In genomic region chr10:71975891-71976725, GRCh38 we compare ENCODE assay signal across 1 cellular context.
A peak's percentile ranks its signal among the peaks of the same experiment; 100 is the strongest.
TF ChIP-seq lines count a peak whose summit lies in the region.

No MANE protein-coding gene starts in this region.

TF ChIP-seq in HepG2, 621 proteins besides CTCF, POLR2A, EP300 and RAD21 (continued from another document):
- no peak for TF ChIP-seq AFF4 (CRISPR knock-in tag; IDR thresholded peaks at IDR 0.05)
- TF ChIP-seq ZXDC (CRISPR knock-in tag; IDR thresholded peaks at IDR 0.05), result no peak
- no peak for TF ChIP-seq ZNF207 (IDR thresholded peaks at IDR 0.05; ENCODE audit: borderline replicate concordance)
- no peak for TF ChIP-seq HOXA3 (CRISPR knock-in tag; IDR thresholded peaks at IDR 0.05)
- TF ChIP-seq, protein P1, sequence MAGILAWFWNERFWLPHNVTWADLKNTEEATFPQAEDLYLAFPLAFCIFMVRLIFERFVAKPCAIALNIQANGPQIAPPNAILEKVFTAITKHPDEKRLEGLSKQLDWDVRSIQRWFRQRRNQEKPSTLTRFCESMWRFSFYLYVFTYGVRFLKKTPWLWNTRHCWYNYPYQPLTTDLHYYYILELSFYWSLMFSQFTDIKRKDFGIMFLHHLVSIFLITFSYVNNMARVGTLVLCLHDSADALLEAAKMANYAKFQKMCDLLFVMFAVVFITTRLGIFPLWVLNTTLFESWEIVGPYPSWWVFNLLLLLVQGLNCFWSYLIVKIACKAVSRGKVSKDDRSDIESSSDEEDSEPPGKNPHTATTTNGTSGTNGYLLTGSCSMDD (CRISPR knock-in tag; IDR thresholded peaks at IDR 0.05), result no peak
- TF ChIP-seq, protein P2, sequence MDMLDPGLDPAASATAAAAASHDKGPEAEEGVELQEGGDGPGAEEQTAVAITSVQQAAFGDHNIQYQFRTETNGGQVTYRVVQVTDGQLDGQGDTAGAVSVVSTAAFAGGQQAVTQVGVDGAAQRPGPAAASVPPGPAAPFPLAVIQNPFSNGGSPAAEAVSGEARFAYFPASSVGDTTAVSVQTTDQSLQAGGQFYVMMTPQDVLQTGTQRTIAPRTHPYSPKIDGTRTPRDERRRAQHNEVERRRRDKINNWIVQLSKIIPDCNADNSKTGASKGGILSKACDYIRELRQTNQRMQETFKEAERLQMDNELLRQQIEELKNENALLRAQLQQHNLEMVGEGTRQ (IDR thresholded peaks at IDR 0.05; ENCODE audit: low read depth, low read length), result no peak
- TF ChIP-seq, protein P2 (CRISPR knock-in tag; IDR thresholded peaks at IDR 0.05; ENCODE audit: borderline replicate concordance), result no peak
- TF ChIP-seq ZNF775 (CRISPR knock-in tag; IDR thresholded peaks at IDR 0.05; ENCODE audit: borderline replicate concordance), result no peak
- no peak for TF ChIP-seq ISX (CRISPR knock-in tag; conservative IDR thresholded peaks at IDR 0.05)
- no peak for TF ChIP-seq TARDBP (CRISPR knock-in tag; IDR thresholded peaks at IDR 0.05)
- TF ChIP-seq ZNF512 (CRISPR knock-in tag; IDR thresholded peaks at IDR 0.05), result no peak
- TF ChIP-seq, protein P3, sequence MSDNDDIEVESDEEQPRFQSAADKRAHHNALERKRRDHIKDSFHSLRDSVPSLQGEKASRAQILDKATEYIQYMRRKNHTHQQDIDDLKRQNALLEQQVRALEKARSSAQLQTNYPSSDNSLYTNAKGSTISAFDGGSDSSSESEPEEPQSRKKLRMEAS (IDR thresholded peaks at IDR 0.05), result peak; percentile 27; the same call in 1 of the 2 replicates
- peak; percentile 11; the same call in 1 of the 2 replicates for TF ChIP-seq IRF2 (CRISPR knock-in tag; IDR thresholded peaks at IDR 0.05)
- TF ChIP-seq ZNF605 (CRISPR knock-in tag; IDR thresholded peaks at IDR 0.05), result peak; percentile 57; the same call in 1 of the 2 replicates
- TF ChIP-seq POGK (CRISPR knock-in tag; conservative IDR thresholded peaks at IDR 0.05), result no peak
- TF ChIP-seq, protein P4, sequence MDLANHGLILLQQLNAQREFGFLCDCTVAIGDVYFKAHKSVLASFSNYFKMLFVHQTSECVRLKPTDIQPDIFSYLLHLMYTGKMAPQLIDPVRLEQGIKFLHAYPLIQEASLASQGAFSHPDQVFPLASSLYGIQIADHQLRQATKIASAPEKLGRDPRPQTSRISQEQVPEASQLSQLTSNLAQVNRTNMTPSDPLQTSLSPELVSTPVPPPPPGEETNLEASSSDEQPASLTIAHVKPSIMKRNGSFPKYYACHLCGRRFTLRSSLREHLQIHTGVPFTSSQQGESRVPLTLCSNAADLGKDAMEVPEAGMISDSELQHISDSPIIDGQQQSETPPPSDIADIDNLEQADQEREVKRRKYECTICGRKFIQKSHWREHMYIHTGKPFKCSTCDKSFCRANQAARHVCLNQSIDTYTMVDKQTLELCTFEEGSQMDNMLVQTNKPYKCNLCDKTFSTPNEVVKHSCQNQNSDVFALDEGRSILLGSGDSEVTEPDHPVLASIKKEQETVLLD (CRISPR knock-in tag; IDR thresholded peaks at IDR 0.05; ENCODE audit: low read depth), result no peak
- no peak for TF ChIP-seq ZNF614 (CRISPR knock-in tag; IDR thresholded peaks at IDR 0.05; ENCODE audit: borderline replicate concordance)
- TF ChIP-seq RNF2 (conservative IDR thresholded peaks at IDR 0.05; ENCODE audit: low read depth), result no peak
- TF ChIP-seq GRHL1 (CRISPR knock-in tag; conservative IDR thresholded peaks at IDR 0.05), result no peak
- no peak for TF ChIP-seq ZFP36 (IDR thresholded peaks at IDR 0.05; ENCODE audit: borderline replicate concordance, low read depth, low read length, partially characterized antibody)
- no peak for TF ChIP-seq NFRKB (IDR thresholded peaks at IDR 0.05)
- no peak for TF ChIP-seq IRX3 (CRISPR knock-in tag; IDR thresholded peaks at IDR 0.05; ENCODE audit: borderline replicate concordance, low read depth)
- no peak for TF ChIP-seq NCOA5 (CRISPR knock-in tag; IDR thresholded peaks at IDR 0.05)
- TF ChIP-seq ZMAT3 (CRISPR knock-in tag; conservative IDR thresholded peaks at IDR 0.05), result no peak
- no peak for TF ChIP-seq SCMH1 (CRISPR knock-in tag; IDR thresholded peaks at IDR 0.05; ENCODE audit: borderline replicate concordance)
- TF ChIP-seq JUND (CRISPR knock-in tag; IDR thresholded peaks at IDR 0.05), result peak; percentile 80
- TF ChIP-seq RFXANK (CRISPR knock-in tag; IDR thresholded peaks at IDR 0.05), result no peak
- TF ChIP-seq HIC2 (CRISPR knock-in tag; IDR thresholded peaks at IDR 0.05; ENCODE audit: low read depth), result 0 out of 2 replicates have a peak, but pooled peaks have one; percentile 53
- TF ChIP-seq ZNF143 (CRISPR knock-in tag; IDR thresholded peaks at IDR 0.05), result peak; percentile 79
- TF ChIP-seq KAT2B (IDR thresholded peaks at IDR 0.05; ENCODE audit: borderline replicate concordance, low read depth, low read length), result no peak
- 0 out of 2 replicates have a peak, but pooled peaks have one; percentile 10 for TF ChIP-seq ARID5B (CRISPR knock-in tag; IDR thresholded peaks at IDR 0.05)
- no peak for TF ChIP-seq ZNF782 (CRISPR knock-in tag; IDR thresholded peaks at IDR 0.05; ENCODE audit: borderline replicate concordance)
- no peak for TF ChIP-seq NR2F1 (CRISPR knock-in tag; IDR thresholded peaks at IDR 0.05)
- TF ChIP-seq MEF2D (CRISPR knock-in tag; IDR thresholded peaks at IDR 0.05), result no peak
